21 cellular contexts compared by ENCODE assay signal in the genomic region with DNA sequence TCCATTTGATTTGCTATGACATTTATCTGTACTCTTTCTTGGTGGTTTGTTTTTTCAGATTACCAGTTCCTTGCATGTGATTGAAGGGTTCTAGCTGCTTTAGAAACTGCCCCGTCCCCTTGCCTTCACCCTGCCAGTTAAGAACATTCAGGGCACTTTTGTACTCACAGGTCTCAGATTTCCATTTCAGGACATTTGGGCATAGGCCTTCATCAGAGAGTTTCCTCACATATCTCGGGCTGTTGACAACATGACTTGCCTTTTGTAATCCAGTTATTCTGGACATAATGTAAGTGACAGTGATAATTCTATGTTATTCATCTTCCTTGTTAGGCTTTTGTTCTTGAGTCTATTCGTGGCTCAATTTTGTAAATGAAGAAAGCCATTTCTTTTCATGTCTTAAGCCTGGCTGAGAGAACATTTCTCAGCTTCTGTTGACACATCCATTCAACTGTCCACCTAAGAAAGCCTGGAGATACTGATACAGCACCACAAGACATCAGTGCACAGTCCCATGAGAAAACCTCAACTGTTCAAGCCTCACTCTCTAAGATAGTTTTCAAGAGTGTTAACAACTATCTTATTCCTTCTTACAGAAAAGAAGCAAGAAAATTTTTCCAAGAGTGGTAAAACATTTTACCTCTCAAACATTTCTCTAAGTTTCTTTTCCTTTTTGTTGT.
DNase-seq lines count a peak whose midpoint lies in the region; ATAC-seq, FAIRE-seq and TF ChIP-seq lines count a peak whose summit lies in the region.
"Had no signal": no experiment of that assay in that cellular context is flagged by ENCODE, and none has a peak within 500 bp of the region (broad histone marks: within the 10 kb centered on the region; RNA-seq: fewer than 3 reads in every experiment).

No MANE protein-coding gene starts in this region.

- no peak for TF ChIP-seq EP300 in A549 (IDR thresholded peaks at IDR 0.05)

- no peak overlapping the region for H4K91ac ChIP-seq in IMR-90 (ENCODE audit: insufficient read depth, low read depth, low read length)

- H3K4me3 ChIP-seq in A549: no peak overlapping the region
- H3K4me3 ChIP-seq in IMR-90 (ENCODE audit: insufficient read depth, low read depth, low read length): no peak overlapping the region
- no peak overlapping the region for H3K4me3 ChIP-seq in parathyroid adenoma (ENCODE audit: low read depth, low read length)
- H3K4me3 ChIP-seq: SJSA1 had no signal

- H2AK9ac ChIP-seq in IMR-90 (replicated peaks; ENCODE audit: low read depth, low read length, poor library complexity): no peak overlapping the region

- no peaks in the 10 kb centered on the region for H3K9me1 ChIP-seq in IMR-90 (ENCODE audit: insufficient read depth, low read length)

- CTCF ChIA-PET in A549 (lab: Yijun Ruan, JAX) (interaction anchor here (1.5 kb wide), 1 partner anchor 90 kb away, joined by 3 read pairs; no protein-coding TSS in a partner anchor), IMR-90 (lab: Yijun Ruan, JAX) (interaction anchor here (1.0 kb wide), 1 partner anchor 349 kb away, joined by 4 read pairs; no protein-coding TSS in a partner anchor)

- H3K23ac ChIP-seq in IMR-90 (ENCODE audit: low read depth, low read length): no peak overlapping the region

- H3K27ac ChIP-seq in A549 (peak overlapping the region; percentile 52 to 81), IMR-90 (ENCODE audit: insufficient read depth, low read length) (no peak overlapping the region), parathyroid adenoma (peak overlapping the region; percentile 90)
- H3K27ac ChIP-seq: C4-2B, SJSA1 had no signal

- H2BK15ac ChIP-seq in IMR-90 (ENCODE audit: low read depth, low read length): peak overlapping the region; percentile 12; the same call in 1 of the 3 replicates

- H3K4me2 ChIP-seq in A549 (no peak overlapping the region), IMR-90 (ENCODE audit: low read depth, low read length) (no peak overlapping the region), parathyroid adenoma (ENCODE audit: low read length) (no peak overlapping the region)

- no TSS peak for BruUV-seq in IMR-90 (replicated peaks; lab: Mats Ljungman, UMichigan)

- H4K20me1 ChIP-seq in IMR-90 (ENCODE audit: insufficient read depth, low read length): no peaks in the 10 kb centered on the region

- POLR2A ChIA-PET in A549 (lab: Yijun Ruan, JAX): no interaction called here
- POLR2A ChIA-PET in IMR-90 (lab: Charles Lee; ENCODE audit: unreplicated experiment): no interaction called here

- FAIRE-seq in A549 (lab: Jason Lieb, UNC): no peak
- no peak for FAIRE-seq in GM12892 (lab: Jason Lieb, UNC)
- FAIRE-seq: G401.6, GM18507, HTR-8/SVneo had no signal

- H3K4ac ChIP-seq in IMR-90 (ENCODE audit: low read depth, low read length): no peak overlapping the region

- 87% methylated on average over 3 of the region's 3 CpGs for whole genome bisulfite sequencing in A549 (ENCODE audit: missing lambda C conversion rate)
- WGBS in IMR-90 (ENCODE audit: extremely low coverage in 2 of 2, insufficient read length in 1 of 2), 2 experiments: no CpG with 5 or more reads among the region's 3 CpGs

- no peaks in the 10 kb centered on the region for H3K79me2 ChIP-seq in parathyroid adenoma

- no peak overlapping the region for H3K56ac ChIP-seq in IMR-90 (ENCODE audit: extremely low read depth, insufficient read depth, low read length)

- ATAC-seq in A549 (no peak), IMR-90 (ENCODE audit: low read depth) (no peak), esophagus mucosa (peak; percentile 35), HG02870 (IDR thresholded peaks at IDR 0.05; ENCODE audit: unreplicated experiment) (no peak)
- ATAC-seq: Right ventricle myocardium inferior had no signal

- no peak overlapping the region for H4K8ac ChIP-seq in IMR-90 (ENCODE audit: low read depth in 2 of 2, low read length in 2 of 2)

- TF ChIP-seq CTCF in A549 (IDR thresholded peaks at IDR 0.05): no peak
- TF ChIP-seq CTCF in IMR-90 (conservative IDR thresholded peaks at IDR 0.05; ENCODE audit: low read depth, low read length): no peak
- TF ChIP-seq CTCF in parathyroid adenoma (IDR thresholded peaks at IDR 0.05): no peak

- dilution Hi-C loops in IMR-90 (cut with HindIII; ENCODE audit: low sequenced_read_pairs, unreplicated experiment): no loop called here

- no peak for TF ChIP-seq RAD21 in A549 (conservative IDR thresholded peaks at IDR 0.05 in 1 of 2, IDR thresholded peaks at IDR 0.05 in 1 of 2)
- no peak for TF ChIP-seq RAD21 in IMR-90 (IDR thresholded peaks at IDR 0.05; ENCODE audit: low read length)

- H3K9ac ChIP-seq in IMR-90 (ENCODE audit: low read depth, low read length) (no peak overlapping the region), parathyroid adenoma (no peak overlapping the region)

- H2BK5ac ChIP-seq in IMR-90 (ENCODE audit: low read depth, low read length, poor library complexity, severe bottlenecking): no peak overlapping the region

- no peak overlapping the region for H2BK20ac ChIP-seq in IMR-90 (ENCODE audit: low read depth, low read length)

- in situ Hi-C loops in IMR-90 (cut with MboI; ENCODE audit: low sequenced_read_pairs): no loop called here

- no peaks in the 10 kb centered on the region for H3K27me3 ChIP-seq in IMR-90 (ENCODE audit: control insufficient read depth, insufficient read depth, low read length)
- H3K27me3 ChIP-seq in parathyroid adenoma (ENCODE audit: control insufficient read depth, insufficient read depth, low read length): no peaks in the 10 kb centered on the region
- H3K27me3 ChIP-seq: SJSA1 had no signal

- H3K9me3 ChIP-seq in A549 (no peaks in the 10 kb centered on the region), IMR-90 (ENCODE audit: control insufficient read depth, insufficient read depth, low read length) (no peaks in the 10 kb centered on the region), parathyroid adenoma (ENCODE audit: control insufficient read depth, low read length) (no peaks in the 10 kb centered on the region)
- H3K9me3 ChIP-seq: SJSA1 had no signal

- 0 out of 2 replicates have a peak overlapping the region, but pooled peaks have one; percentile 50 for H3K14ac ChIP-seq in IMR-90 (replicated peaks; ENCODE audit: low read depth, low read length)

- H3K4me1 ChIP-seq in A549: peaks cover 60% of the 10 kb centered on the region
- peaks cover 3% of the 10 kb centered on the region for H3K4me1 ChIP-seq in IMR-90 (ENCODE audit: control insufficient read depth, insufficient read depth, low read length)
- H3K4me1 ChIP-seq in parathyroid adenoma: peaks cover 66% of the 10 kb centered on the region

- TF ChIP-seq POLR2A in A549 (IDR thresholded peaks at IDR 0.05; ENCODE audit: low read length) (no peak), IMR-90 (IDR thresholded peaks at IDR 0.05; ENCODE audit: low read depth, low read length) (no peak), GM12892 (IDR thresholded peaks at IDR 0.05; ENCODE audit: low read depth, low read length) (no peak)

- H3K36me3 ChIP-seq in IMR-90 (ENCODE audit: control insufficient read depth, insufficient read depth, low read length) (no peaks in the 10 kb centered on the region), parathyroid adenoma (ENCODE audit: control insufficient read depth, insufficient read depth, low read length) (no peaks in the 10 kb centered on the region)
- H3K36me3 ChIP-seq: SJSA1 had no signal

- no peak overlapping the region for H4K5ac ChIP-seq in IMR-90 (ENCODE audit: low read depth, low read length)

- intact Hi-C loops in IMR-90 (cut with micrococcal nuclease): no loop called here

- no peak overlapping the region for H3K18ac ChIP-seq in IMR-90 (ENCODE audit: low read depth, low read length)

- peak overlapping the region; percentile 32; the same call in 1 of the 2 replicates for H2BK120ac ChIP-seq in IMR-90 (ENCODE audit: low read depth, low read length)

- H2AK5ac ChIP-seq in IMR-90 (ENCODE audit: low read depth, low read length): 0 out of 2 replicates have a peak overlapping the region, but pooled peaks have one; percentile 27

- no peaks in the 10 kb centered on the region for H3K79me1 ChIP-seq in IMR-90 (ENCODE audit: low read depth in 1 of 2, low read length in 2 of 2)

- DNase-seq in A549 (ENCODE audit: low read depth in 1 of 2, low spot score in 1 of 2) (no peak), IMR-90 (no peak), mucosa of gallbladder (ENCODE audit: low spot score) (no peak), GM12892 (ENCODE audit: insufficient read length) (no peak)
- DNase-seq: 8988T; CD8-positive, alpha-beta memory T cell; H7; NCI-H1694; NCI-H2081; NCI-H2171; NCI-H524 treated with DMSO at 0.1 percent for 48 hours; NCI-H82 had no signal

- H2AFZ ChIP-seq in IMR-90 (replicated peaks; ENCODE audit: low read length, poor library complexity) (no peak overlapping the region), parathyroid adenoma (peak overlapping the region; percentile 50)

TF ChIP-seq in A549, 52 proteins besides CTCF, POLR2A, EP300 and RAD21:
- TF ChIP-seq JUNB (IDR thresholded peaks at IDR 0.05) (no peak), KDM5A (IDR thresholded peaks at IDR 0.05) (no peak), MYC (IDR thresholded peaks at IDR 0.05; ENCODE audit: borderline replicate concordance, low read length) (no peak), EHMT2 (IDR thresholded peaks at IDR 0.05; ENCODE audit: low read depth) (no peak), MAFK (IDR thresholded peaks at IDR 0.05; ENCODE audit: partially characterized antibody) (no peak), HEYL (CRISPR knock-in tag; IDR thresholded peaks at IDR 0.05) (no peak), BHLHE40 (IDR thresholded peaks at IDR 0.05; ENCODE audit: low read depth, low read length) (no peak), NR3C1 (IDR thresholded peaks at IDR 0.05) (no peak)

TF ChIP-seq in IMR-90, 13 proteins besides CTCF, POLR2A, EP300 and RAD21:
- TF ChIP-seq CEBPB (IDR thresholded peaks at IDR 0.05; ENCODE audit: low read depth, low read length) (no peak), CHD1 (IDR thresholded peaks at IDR 0.05; ENCODE audit: low read depth, low read length) (no peak), SMC3 (IDR thresholded peaks at IDR 0.05; ENCODE audit: low read depth, low read length) (no peak), MXI1 (IDR thresholded peaks at IDR 0.05; ENCODE audit: borderline replicate concordance, low read depth, low read length) (no peak), NFE2L2 (IDR thresholded peaks at IDR 0.05; ENCODE audit: low read depth, low read length) (no peak), BHLHE40 (IDR thresholded peaks at IDR 0.05; ENCODE audit: low read depth, low read length) (no peak), RCOR1 (IDR thresholded peaks at IDR 0.05; ENCODE audit: insufficient replicate concordance, low read length) (no peak), MAZ (IDR thresholded peaks at IDR 0.05; ENCODE audit: borderline replicate concordance, low read depth, low read length) (no peak)
- TF ChIP-seq, protein P1, sequence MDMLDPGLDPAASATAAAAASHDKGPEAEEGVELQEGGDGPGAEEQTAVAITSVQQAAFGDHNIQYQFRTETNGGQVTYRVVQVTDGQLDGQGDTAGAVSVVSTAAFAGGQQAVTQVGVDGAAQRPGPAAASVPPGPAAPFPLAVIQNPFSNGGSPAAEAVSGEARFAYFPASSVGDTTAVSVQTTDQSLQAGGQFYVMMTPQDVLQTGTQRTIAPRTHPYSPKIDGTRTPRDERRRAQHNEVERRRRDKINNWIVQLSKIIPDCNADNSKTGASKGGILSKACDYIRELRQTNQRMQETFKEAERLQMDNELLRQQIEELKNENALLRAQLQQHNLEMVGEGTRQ (IDR thresholded peaks at IDR 0.05; ENCODE audit: low read depth, low read length): no peak
